ENCODE assay signal across 1 cellular context in the genomic region with DNA sequence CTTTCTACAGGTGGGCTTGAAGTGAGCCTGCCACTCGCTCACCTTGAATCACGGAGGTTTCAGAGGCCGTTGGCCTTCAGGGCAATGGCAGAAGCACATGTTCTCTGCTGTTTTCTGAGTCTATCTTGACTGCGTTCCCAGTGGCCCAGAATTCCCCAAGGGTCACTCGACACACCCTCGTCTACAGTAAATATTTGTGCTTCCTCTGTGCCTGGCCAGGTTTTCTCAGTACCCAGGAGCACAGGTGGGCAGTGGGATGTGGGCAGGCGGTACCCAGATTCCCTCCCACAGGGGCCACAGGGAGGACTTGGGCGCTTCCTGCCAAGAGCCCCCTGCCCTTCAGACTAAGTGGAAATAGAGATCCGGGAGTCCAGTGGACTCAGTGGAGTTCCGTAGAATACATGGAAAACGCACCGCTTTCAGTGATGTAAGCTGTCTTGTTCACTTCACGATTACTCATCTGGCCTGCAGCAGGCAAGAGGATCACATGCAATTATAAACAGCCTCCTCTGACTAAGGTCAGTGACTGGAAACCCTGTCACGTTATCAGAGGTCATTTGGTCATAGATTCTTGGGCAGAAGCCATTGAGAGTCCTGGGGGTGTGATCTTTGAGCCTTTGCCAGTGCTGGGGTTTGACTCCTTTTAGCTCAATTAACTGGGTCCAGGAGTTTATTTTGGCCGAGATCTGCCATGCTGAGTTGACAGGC.
TF ChIP-seq lines count a peak whose summit lies in the region.

No MANE protein-coding gene starts in this region.

TF ChIP-seq in liver, 16 proteins besides CTCF, POLR2A, EP300 and RAD21 (continued from another document):
- TF ChIP-seq RXRA (IDR thresholded peaks at IDR 0.05) (peak; percentile 98 to 99), TAF1 (conservative IDR thresholded peaks at IDR 0.05) (no peak), EGR1 (IDR thresholded peaks at IDR 0.05; ENCODE audit: low read depth in 2 of 2) (peak in 1 of 2 donors; percentile 60), NR2F2 (IDR thresholded peaks at IDR 0.05) (peak; percentile 95), GABPA (IDR thresholded peaks at IDR 0.05 in 1 of 2, conservative IDR thresholded peaks at IDR 0.05 in 1 of 2) (no peak), YY1 (IDR thresholded peaks at IDR 0.05) (peak; percentile 77), FOXA2 (IDR thresholded peaks at IDR 0.05) (peak; percentile 44), HNF4A (conservative IDR thresholded peaks at IDR 0.05) (peak; percentile 57 to 63)
- TF ChIP-seq, protein P1, sequence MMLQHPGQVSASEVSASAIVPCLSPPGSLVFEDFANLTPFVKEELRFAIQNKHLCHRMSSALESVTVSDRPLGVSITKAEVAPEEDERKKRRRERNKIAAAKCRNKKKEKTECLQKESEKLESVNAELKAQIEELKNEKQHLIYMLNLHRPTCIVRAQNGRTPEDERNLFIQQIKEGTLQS (IDR thresholded peaks at IDR 0.05) = peak; percentile 86
